13 cellular contexts compared by ENCODE assay signal in genomic region chr20:38432292-38432691, GRCh38. TPM values are rescaled to one million over a fixed set of nuclear protein-coding genes. Genes with fewer than 3 reads are reported as not detected.
A peak's percentile ranks its signal among the peaks of the same experiment; 100 is the strongest.
DNase-seq lines count a peak whose midpoint lies in the region; ATAC-seq and TF ChIP-seq lines count a peak whose summit lies in the region.
"Had no signal": no experiment of that assay in that cellular context is flagged by ENCODE, and none has a peak within 500 bp of the region (broad histone marks: within the 10 kb centered on the region; RNA-seq: fewer than 3 reads in every experiment).

No MANE protein-coding gene starts in this region.

- H3K4me3 Mint-ChIP-seq in CD4-positive, alpha-beta memory T cell, result peak overlapping the region in 5 of 8 donors; percentile 10 to 63 (median 51)

- H3K79me2 ChIP-seq in HCT116 (ENCODE audit: insufficient read depth, low read length) (peaks cover 79% of the 10 kb centered on the region), mesendoderm (ENCODE audit: control insufficient read depth, insufficient read depth, low read length) (peaks cover 73% of the 10 kb centered on the region)

- H3K9me2 ChIP-seq in HCT116 (ENCODE audit: insufficient read depth), result no peaks in the 10 kb centered on the region

- H3K27ac Mint-ChIP-seq in CD4-positive, alpha-beta memory T cell, result peak overlapping the region in 4 of 7 donors; percentile 40 to 95 (median 81)

- WGBS in mesendoderm (ENCODE audit: extremely low coverage, insufficient coverage, low lambda C conversion rate), result no CpG with 5 or more reads among the region's 6 CpGs

- H3K4me2 ChIP-seq in HCT116 (ENCODE audit: low read length) (peak overlapping the region; percentile 4; the same call in 1 of the 2 replicates), mesendoderm (ENCODE audit: low read length) (peak overlapping the region; percentile 22)

- H3K56ac ChIP-seq in mesendoderm (ENCODE audit: low read length), result peak overlapping the region; percentile 52

- H3K4me3 ChIP-seq in CD4-positive, alpha-beta memory T cell (ENCODE audit: low read length in 2 of 2), result no peak overlapping the region
- H3K4me3 ChIP-seq in HCT116 (replicated peaks in 1 of 2; ENCODE audit: low read depth in 1 of 2, low read length in 2 of 2) (no peak overlapping the region), mesendoderm (ENCODE audit: low read length) (no peak overlapping the region)
- H3K4me3 ChIP-seq: ascending aorta, heart left ventricle had no signal

- H2AK5ac ChIP-seq in mesendoderm (ENCODE audit: low read length), result no peak overlapping the region

- TF ChIP-seq RAD21 in HCT116 (IDR thresholded peaks at IDR 0.05; ENCODE audit: low read depth), result no peak

- H3K27ac ChIP-seq in CD4-positive, alpha-beta memory T cell (ENCODE audit: low read depth, low read length), result no peak overlapping the region
- H3K27ac ChIP-seq in HCT116 (ENCODE audit: low read depth, low read length) (0 out of 2 replicates have a peak overlapping the region, but pooled peaks have one; percentile 15), VCaP (peak overlapping the region; percentile 91; the same call in 1 of the 2 replicates), mesendoderm (ENCODE audit: low read depth, low read length) (no peak overlapping the region)
- H3K27ac ChIP-seq: ascending aorta, heart left ventricle had no signal

- CTCF ChIA-PET in CD4-positive, alpha-beta memory T cell (lab: Charles Lee; ENCODE audit: partially characterized antibody), result interaction anchor here (1.4 to 5.8 kb wide), 2 partner anchors 9 to 15 kb away, joined by 4 to 105 read pairs; no protein-coding TSS in a partner anchor
- CTCF ChIA-PET in HCT116 (lab: Charles Lee), result interaction anchor here (1.5 kb wide), 1 partner anchor 14 kb away, joined by 4 read pairs; no protein-coding TSS in a partner anchor

- BruUV-seq in HCT116 (replicated peaks; lab: Mats Ljungman, UMichigan), result no TSS peak

- H3K36me3 Mint-ChIP-seq in CD4-positive, alpha-beta memory T cell, result peaks cover 49 to 71% of the 10 kb centered on the region in 2 donors

- H4K20me1 ChIP-seq in HCT116 (ENCODE audit: insufficient read depth), result peaks cover 52% of the 10 kb centered on the region; the same call in 1 of the 2 replicates

- POLR2A ChIA-PET in CD4-positive, alpha-beta memory T cell (lab: Charles Lee; ENCODE audit: partially characterized antibody), result interaction anchor here (5.2 kb wide), 1 partner anchor 14 kb away, joined by 170 read pairs; no protein-coding TSS in a partner anchor
- POLR2A ChIA-PET in HCT116 (lab: Charles Lee), result interaction anchor here (0.8 kb wide), 1 partner anchor 14 kb away, joined by 3 read pairs; no protein-coding TSS in a partner anchor

- peak overlapping the region; percentile 50 for H3K23ac ChIP-seq in mesendoderm (ENCODE audit: low read length)

- H2BK15ac ChIP-seq in mesendoderm (replicated peaks; ENCODE audit: low read depth), result no peak overlapping the region

- no peak for TF ChIP-seq CTCF in HCT116 (IDR thresholded peaks at IDR 0.05 in 2 of 3, conservative IDR thresholded peaks at IDR 0.05 in 1 of 3; ENCODE audit: borderline replicate concordance in 1 of 3, insufficient read depth in 1 of 3, low read depth in 2 of 3, low read length in 2 of 3)
- no peak for TF ChIP-seq CTCF in VCaP (conservative IDR thresholded peaks at IDR 0.05)

- no peaks in the 10 kb centered on the region for H3K9me3 ChIP-seq in CD4-positive, alpha-beta memory T cell (ENCODE audit: control insufficient read depth in 1 of 2, low read length in 2 of 2)
- no peaks in the 10 kb centered on the region for H3K9me3 ChIP-seq in HCT116 (ENCODE audit: control insufficient read depth in 1 of 2, insufficient read depth in 1 of 2, low read depth in 1 of 2, low read length in 2 of 2)
- H3K9me3 ChIP-seq: ascending aorta had no signal

- H4K5ac ChIP-seq in mesendoderm (ENCODE audit: low read length), result no peak overlapping the region

- H3K9me3 Mint-ChIP-seq in CD4-positive, alpha-beta memory T cell, result peaks cover 0 to 2% (median 0%) of the 10 kb centered on the region in 8 donors

- peaks cover 30% of the 10 kb centered on the region for H3K4me1 ChIP-seq in CD4-positive, alpha-beta memory T cell (ENCODE audit: insufficient read depth, low read length)
- peaks cover 5 to 17% of the 10 kb centered on the region in 2 experiments for H3K4me1 ChIP-seq in HCT116 (ENCODE audit: control insufficient read depth in 1 of 2, insufficient read depth in 2 of 2, low read length in 2 of 2)
- peaks cover 7% of the 10 kb centered on the region for H3K4me1 ChIP-seq in mesendoderm (ENCODE audit: control insufficient read depth, low read depth, low read length)
- H3K4me1 ChIP-seq: ascending aorta had no signal

- peaks cover 51% of the 10 kb centered on the region for H3K36me3 ChIP-seq in CD4-positive, alpha-beta memory T cell (ENCODE audit: insufficient read depth, low read length)
- peaks cover 55 to 69% of the 10 kb centered on the region in 2 experiments for H3K36me3 ChIP-seq in HCT116 (ENCODE audit: control insufficient read depth in 1 of 2, insufficient read depth in 2 of 2, low read length in 2 of 2)
- peaks cover 41% of the 10 kb centered on the region for H3K36me3 ChIP-seq in mesendoderm (ENCODE audit: control insufficient read depth, insufficient read depth, low read length)

- no peaks in the 10 kb centered on the region for H3K27me3 Mint-ChIP-seq in CD4-positive, alpha-beta memory T cell

- intact Hi-C loops in CD4-positive, alpha-beta memory T cell (cut with micrococcal nuclease), result no loop called here
- intact Hi-C loops in HCT116 (cut with micrococcal nuclease), result no loop called here

- H3K27me3 ChIP-seq in CD4-positive, alpha-beta memory T cell (ENCODE audit: insufficient read depth, low read length), result no peaks in the 10 kb centered on the region
- no peaks in the 10 kb centered on the region for H3K27me3 ChIP-seq in HCT116 (ENCODE audit: insufficient read depth, low read length)
- no peaks in the 10 kb centered on the region for H3K27me3 ChIP-seq in mesendoderm (ENCODE audit: insufficient read depth, low read length, poor library complexity)
- H3K27me3 ChIP-seq: ascending aorta, heart left ventricle had no signal

- H3K79me1 ChIP-seq in mesendoderm (ENCODE audit: low read length), result peaks cover 39% of the 10 kb centered on the region

- RAD21 ChIA-PET in HCT116 (lab: Charles Lee; ENCODE audit: low non-redundant PET in 1 of 2, low total read pairs in 2 of 2, uncharacterized antibody in 2 of 2, unreplicated experiment in 2 of 2), result no interaction called here

- H3K9ac ChIP-seq in HCT116 (ENCODE audit: low read length) (no peak overlapping the region), mesendoderm (ENCODE audit: low read length) (peak overlapping the region; percentile 41)

- DNase-seq in CD4-positive, alpha-beta memory T cell, result no peak
- DNase-seq in HCT116 (ENCODE audit: low read depth, low spot score), result no peak
- no peak for DNase-seq in mesendoderm
- no peak for DNase-seq in activated CD4-positive, CD25-positive, alpha-beta regulatory T cell treated with anti-CD3 and anti-CD28 coated beads, Interleukin-2, amount 50 U/mL, for 72 hours
- DNase-seq in GM03348 (ENCODE audit: low spot score), result no peak
- DNase-seq in SIG-M5 treated with dmso at 0.1 percent for 504 hours (lab: John Stamatoyannopoulos, UW; ENCODE audit: unreplicated experiment), result no peak
- no peak for DNase-seq in left lobe of liver (ENCODE audit: low spot score)
- DNase-seq: activated CD4-positive, alpha-beta T cell treated with anti-CD3 and anti-CD28 coated beads for 4 hours; heart left ventricle; NCI-H1092; NCI-H524 had no signal

- no peak overlapping the region for H2AFZ ChIP-seq in HCT116 (ENCODE audit: low read depth, low read length, poor library complexity, severe bottlenecking)

- no peak overlapping the region for H4K8ac ChIP-seq in mesendoderm (ENCODE audit: low read depth, low read length)

- H3K18ac ChIP-seq in mesendoderm (ENCODE audit: low read length), result no peak overlapping the region

- no peak overlapping the region for H2BK5ac ChIP-seq in mesendoderm (ENCODE audit: low read length)

- ATAC-seq in HCT116, result no peak
- ATAC-seq in left lobe of liver, result no peak
- ATAC-seq: heart left ventricle had no signal

- no peak overlapping the region for H2BK120ac ChIP-seq in mesendoderm (ENCODE audit: low read depth, low read length)

- no peak overlapping the region for H3K4ac ChIP-seq in mesendoderm (ENCODE audit: low read depth, low read length)

- TF ChIP-seq POLR2A in HCT116 (IDR thresholded peaks at IDR 0.05; ENCODE audit: borderline replicate concordance, extremely low read depth, insufficient read depth, insufficient read length), result no peak

- H3K4me1 Mint-ChIP-seq in CD4-positive, alpha-beta memory T cell, result peaks cover 27 to 72% (median 51%) of the 10 kb centered on the region in 4 donors

TF ChIP-seq in HCT116, 20 proteins besides CTCF, POLR2A, EP300 and RAD21 (continues in another document):
- no peak for TF ChIP-seq TCF7L2 (IDR thresholded peaks at IDR 0.05; ENCODE audit: borderline replicate concordance, extremely low read depth, insufficient read depth, insufficient read length)
- no peak for TF ChIP-seq MAX (IDR thresholded peaks at IDR 0.05)
- no peak for TF ChIP-seq SP1 (IDR thresholded peaks at IDR 0.05; ENCODE audit: low read depth)
- TF ChIP-seq POLR2AphosphoS5 (IDR thresholded peaks at IDR 0.05; ENCODE audit: low read depth, low read length), result no peak
- no peak for TF ChIP-seq YY1 (IDR thresholded peaks at IDR 0.05; ENCODE audit: extremely low read depth, insufficient replicate concordance, low read depth, low read length)
- no peak for TF ChIP-seq EGR1 (IDR thresholded peaks at IDR 0.05; ENCODE audit: low read depth)
- no peak for TF ChIP-seq SRF (IDR thresholded peaks at IDR 0.05; ENCODE audit: low read depth)
- no peak for TF ChIP-seq SIN3A (IDR thresholded peaks at IDR 0.05; ENCODE audit: low read depth)

RNA-seq across cellular contexts. Expression of gene SNHG17, which starts 2.8 kb away (rescaled TPM):
- 10 to 100 TPM; 46.0 to 49.8 TPM for total RNA-seq in CD4-positive, alpha-beta memory T cell
- 100 to 1,000 TPM in 1 of 2 donors, 10 to 100 TPM in 1; 43.7 to 109 TPM for polyA plus RNA-seq in CD4-positive, alpha-beta memory T cell
- total RNA-seq in HCT116 (2021; ENCODE audit: unreplicated experiment) (65.7 TPM), left lobe of liver (8.4 TPM)
- polyA plus RNA-seq in HCT116 (2012), result 57.7 and 62.4 TPM in 2 replicates
- 95.2 TPM for polyA plus RNA-seq in mesendoderm (2013, experiment 1 of 2)
- 92.0 TPM for polyA plus RNA-seq in mesendoderm (2013, experiment 2 of 2)

RNA-seq across cellular contexts. Expression of gene RALGAPB, which starts 40.4 kb away (rescaled TPM):
- 10 to 100 TPM; 54.8 to 57.4 TPM for total RNA-seq in CD4-positive, alpha-beta memory T cell
- polyA plus RNA-seq in CD4-positive, alpha-beta memory T cell, result 10 to 100 TPM in 1 of 2 donors, 1 to 10 TPM in 1; 9.0 to 15.6 TPM
- total RNA-seq in HCT116 (2021; ENCODE audit: unreplicated experiment), result 24.0 TPM
- 10.2 and 10.8 TPM in 2 replicates for polyA plus RNA-seq in HCT116 (2012)
- polyA plus RNA-seq in mesendoderm (2013, experiment 1 of 2), result 18.1 TPM
- polyA plus RNA-seq in mesendoderm (2013, experiment 2 of 2), result 18.0 TPM
- total RNA-seq in left lobe of liver, result 9.2 TPM

Comparison
In these comparisons a context has a peak if more than half of its experiments do, and no peak if none do; other contexts are left out.
1. H3K27ac ChIP-seq: peak in HCT116 (single experiment) and VCaP (single experiment); none in CD4-positive, alpha-beta memory T cell (single experiment) and mesendoderm (single experiment).